In the genomic region with DNA sequence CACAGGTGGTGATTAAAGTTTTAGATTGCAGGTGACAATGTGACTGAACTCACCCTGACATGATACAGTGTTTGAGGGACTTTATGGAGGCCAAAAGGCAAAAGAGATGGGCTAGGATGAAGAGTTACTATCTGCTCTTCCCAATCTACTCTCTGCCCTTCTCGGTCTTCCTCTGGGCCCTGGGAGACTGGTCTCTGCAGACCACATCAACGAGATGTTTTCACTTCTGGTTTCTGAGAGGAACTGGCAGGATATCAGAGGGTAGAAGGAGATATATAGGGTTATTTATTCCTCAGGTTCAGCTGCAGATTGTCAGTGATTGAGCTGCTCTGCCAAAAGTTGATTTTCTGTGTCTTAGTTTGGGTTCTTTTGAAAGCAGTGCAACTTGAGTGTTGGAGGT, we compare ENCODE assay signal across 9 cellular contexts. TPM values are rescaled to one million over a fixed set of nuclear protein-coding genes. Genes with fewer than 3 reads are reported as not detected.
DNase-seq lines count a peak whose midpoint lies in the region; ATAC-seq and TF ChIP-seq lines count a peak whose summit lies in the region.
"Had no signal": no experiment of that assay in that cellular context is flagged by ENCODE, and none has a peak within 500 bp of the region (broad histone marks: within the 10 kb centered on the region; RNA-seq: fewer than 3 reads in every experiment).

No MANE protein-coding gene starts in this region.

- no peaks in the 10 kb centered on the region for H3K36me3 Mint-ChIP-seq in HFFc6 (ENCODE audit: low read depth)

- no peaks in the 10 kb centered on the region for H3K36me3 ChIP-seq in Peyer's patch

- H3K9me3 ChIP-seq in Peyer's patch = no peaks in the 10 kb centered on the region

- DNase-seq in CD1c-positive myeloid dendritic cell (ENCODE audit: extremely low spot score) = peak; percentile 66
- DNase-seq in Peyer's patch = peak in 2 of 3 donors; percentile 53 to 56
- DNase-seq in mesenteric fat pad (ENCODE audit: low spot score) = no peak
- no peak for DNase-seq in NCI-H2029 treated with DMSO at 0.1 percent for 48 hours (lab: John Stamatoyannopoulos, UW)
- no peak for DNase-seq in HFFc6
- DNase-seq in dermis blood vessel endothelial cell = no peak
- DNase-seq: midbrain had no signal

- TF ChIP-seq POLR2A in Peyer's patch (IDR thresholded peaks at IDR 0.05) = no peak

- TF ChIP-seq CTCF in Peyer's patch (IDR thresholded peaks at IDR 0.05) = no peak
- no peak for TF ChIP-seq CTCF in HFFc6 (IDR thresholded peaks at IDR 0.05)

- no peaks in the 10 kb centered on the region; the same call in 1 of the 2 replicates for H3K27me3 Mint-ChIP-seq in HFFc6 (ENCODE audit: insufficient read depth)

- H3K9me3 Mint-ChIP-seq in HFFc6 = no peaks in the 10 kb centered on the region

- H3K4me3 ChIP-seq in Peyer's patch = no peak overlapping the region

- peak overlapping the region in 1 of 4 donors; percentile 59 for H3K27ac ChIP-seq in Peyer's patch

- no peak overlapping the region for H3K4me3 Mint-ChIP-seq in HFFc6

- no peak overlapping the region for H3K27ac Mint-ChIP-seq in HFFc6

- H3K27me3 ChIP-seq in Peyer's patch = no peaks in the 10 kb centered on the region

- peaks cover 39% of the 10 kb centered on the region for H3K4me1 Mint-ChIP-seq in HFFc6 (ENCODE audit: low read depth)

- H3K4me1 ChIP-seq in Peyer's patch = peaks cover 0 to 16% (median 9%) of the 10 kb centered on the region in 4 donors

- ATAC-seq in GM19043 (IDR thresholded peaks at IDR 0.05; ENCODE audit: low read depth, unreplicated experiment) = peak; percentile 68
- peak; percentile 53 for ATAC-seq in HG03039 (IDR thresholded peaks at IDR 0.05; ENCODE audit: unreplicated experiment)

RNA-seq across cellular contexts. Expression of a gene that starts 32.4 kb away (rescaled TPM):
- total RNA-seq in Peyer's patch = 100 to 1,000 TPM in 3 of 4 donors, 10 to 100 TPM in 1; 71.6 to 412 (median 130) TPM
- total RNA-seq in mesenteric fat pad = 280 TPM
- 1,000 to 10,000 TPM; 1,912 to 2,221 (median 2,175) TPM for total RNA-seq in HFFc6 (2021; fragmentation: NEBNext Ultra II Directional; extraction: Animal tissue kit (Norgen Biotek cat#: 25700))
- 2.6 and 3.4 TPM in 2 replicates for total RNA-seq in dermis blood vessel endothelial cell

Comparison
In these comparisons a context has a peak if more than half of its experiments do, and no peak if none do; other contexts are left out.
1. DNase-seq: peak in CD1c-positive myeloid dendritic cell (single experiment) and Peyer's patch (2 of 3); none in mesenteric fat pad (single experiment), NCI-H2029 treated with DMSO at 0.1 percent for 48 hours (single experiment), HFFc6 (single experiment) and dermis blood vessel endothelial cell (single experiment).
2. RNA of a gene that starts 32.4 kb away (total RNA-seq): 1,912 to 2,221 TPM in HFFc6, 280 TPM in mesenteric fat pad (single experiment) and 71.6 to 412 TPM in Peyer's patch; 2.6 to 3.4 TPM in dermis blood vessel endothelial cell; every median in the first group is over 10 times any median in the second.